In genomic region chr9:71758277-71758676, GRCh38 we compare ENCODE assay signal across 12 cellular contexts. TPM values are rescaled to one million over a fixed set of nuclear protein-coding genes. Genes with fewer than 3 reads are reported as not detected.
DNase-seq lines count a peak whose midpoint lies in the region; ATAC-seq and TF ChIP-seq lines count a peak whose summit lies in the region.
"Had no signal": no experiment of that assay in that cellular context is flagged by ENCODE, and none has a peak within 500 bp of the region (broad histone marks: within the 10 kb centered on the region; RNA-seq: fewer than 3 reads in every experiment).

No MANE protein-coding gene starts in this region.

- H3K36me3 Mint-ChIP-seq in nephron (ENCODE audit: low read depth): no peaks in the 10 kb centered on the region
- H3K36me3 Mint-ChIP-seq in activated T-cell treated with anti-CD3 and anti-CD28 coated beads, Interleukin-2, amount 50 U/mL, for 72 hours (ENCODE audit: insufficient read depth in 2 of 2): peaks cover 0 to 3% of the 10 kb centered on the region in 2 donors

- H3K27me3 ChIP-seq in hepatocyte: no peaks in the 10 kb centered on the region
- H3K27me3 ChIP-seq: esophagus muscularis mucosa had no signal

- H3K9me3 Mint-ChIP-seq in nephron: no peaks in the 10 kb centered on the region
- no peaks in the 10 kb centered on the region for H3K9me3 Mint-ChIP-seq in activated T-cell treated with anti-CD3 and anti-CD28 coated beads, Interleukin-2, amount 50 U/mL, for 72 hours

- H3K4me3 Mint-ChIP-seq in nephron: no peak overlapping the region
- H3K4me3 Mint-ChIP-seq in activated T-cell treated with anti-CD3 and anti-CD28 coated beads, Interleukin-2, amount 50 U/mL, for 72 hours: no peak overlapping the region

- no peak for TF ChIP-seq CTCF in hepatocyte (IDR thresholded peaks at IDR 0.05; ENCODE audit: poor library complexity)
- no peak for TF ChIP-seq CTCF in nephron (IDR thresholded peaks at IDR 0.05; ENCODE audit: unreplicated experiment in 3 of 3)

- DNase-seq in DMS79 (lab: John Stamatoyannopoulos, UW) (peak; percentile 29), NCI-H2029 treated with DMSO at 0.1 percent for 48 hours (lab: John Stamatoyannopoulos, UW) (peak; percentile 25), hepatocyte (ENCODE audit: low spot score) (no peak), middle frontal gyrus (ENCODE audit: extremely low spot score, low spot score) (no peak), T-helper 9 cell (no peak), pons (ENCODE audit: low spot score) (no peak)
- no peak for DNase-seq in activated T-cell treated with anti-CD3 and anti-CD28 coated beads, Interleukin-2, amount 50 U/mL, for 72 hours
- DNase-seq: activated naive CD4-positive, alpha-beta T cell treated with anti-CD3 and anti-CD28 coated beads, Interleukin-2, amount 50 U/mL, for 16 hours had no signal

- peaks cover 19% of the 10 kb centered on the region for H4K20me1 ChIP-seq in hepatocyte (ENCODE audit: insufficient read depth, poor library complexity, severe bottlenecking)

- peak overlapping the region; percentile 69 for H3K4me2 ChIP-seq in hepatocyte

- H3K36me3 ChIP-seq in hepatocyte (replicated peaks; ENCODE audit: insufficient read depth, low read depth): no peaks in the 10 kb centered on the region
- H3K36me3 ChIP-seq: esophagus muscularis mucosa had no signal

- H3K79me2 ChIP-seq in hepatocyte: peaks cover 95% of the 10 kb centered on the region

- H3K27me3 Mint-ChIP-seq in nephron (ENCODE audit: low read depth): no peaks in the 10 kb centered on the region
- H3K27me3 Mint-ChIP-seq in activated T-cell treated with anti-CD3 and anti-CD28 coated beads, Interleukin-2, amount 50 U/mL, for 72 hours (ENCODE audit: low read depth): no peaks in the 10 kb centered on the region
- H3K27me3 Mint-ChIP-seq: CD4-positive, alpha-beta memory T cell had no signal

- ATAC-seq in activated T-cell treated with anti-CD3 and anti-CD28 coated beads, Interleukin-2, amount 50 U/mL, for 72 hours (replicated peaks in 1 of 2): no peak
- ATAC-seq: Right ventricle myocardium inferior had no signal

- H3K4me1 ChIP-seq in hepatocyte (ENCODE audit: insufficient read depth): peaks cover 66% of the 10 kb centered on the region

- peak overlapping the region; percentile 79 for H3K27ac ChIP-seq in hepatocyte
- H3K27ac ChIP-seq: esophagus muscularis mucosa had no signal

- WGBS in hepatocyte (ENCODE audit: low lambda C conversion rate, missing lambda C conversion rate): 39% methylated on average over 4 of the region's 4 CpGs

- peak overlapping the region in 2 of 3 experiments; percentile 6 to 40 for H3K27ac Mint-ChIP-seq in nephron
- no peak overlapping the region for H3K27ac Mint-ChIP-seq in activated T-cell treated with anti-CD3 and anti-CD28 coated beads, Interleukin-2, amount 50 U/mL, for 72 hours

- H3K4me1 Mint-ChIP-seq in nephron: peaks cover 56% of the 10 kb centered on the region
- H3K4me1 Mint-ChIP-seq in activated T-cell treated with anti-CD3 and anti-CD28 coated beads, Interleukin-2, amount 50 U/mL, for 72 hours (ENCODE audit: low read depth): peaks cover 72% of the 10 kb centered on the region

- H3K4me3 ChIP-seq in hepatocyte: no peak overlapping the region
- H3K4me3 ChIP-seq: esophagus muscularis mucosa had no signal

- no peak overlapping the region for H2AFZ ChIP-seq in hepatocyte

- no peaks in the 10 kb centered on the region for H3K9me3 ChIP-seq in hepatocyte (ENCODE audit: low read depth)
- H3K9me3 ChIP-seq: esophagus muscularis mucosa had no signal

- H3K9me2 ChIP-seq in hepatocyte (replicated peaks; ENCODE audit: insufficient read depth): no peaks in the 10 kb centered on the region

RNA-seq across cellular contexts. Expression of gene CEMIP2, which starts 10.0 kb away (rescaled TPM):
- 94.2 and 100 TPM in 2 replicates for total RNA-seq in hepatocyte
- 45.2 and 47.9 TPM in 2 replicates for polyA plus RNA-seq in hepatocyte
- 10 to 100 TPM; 46.7 to 62.2 TPM for total RNA-seq in activated T-cell treated with anti-CD3 and anti-CD28 coated beads, Interleukin-2, amount 50 U/mL, for 72 hours

Comparison
In these comparisons a context has a peak if more than half of its experiments do, and no peak if none do; other contexts are left out.
1. DNase-seq: peak in DMS79 (single experiment) and NCI-H2029 treated with DMSO at 0.1 percent for 48 hours (single experiment); none in hepatocyte (single experiment), middle frontal gyrus (single experiment), T-helper 9 cell (single experiment), activated T-cell treated with anti-CD3 and anti-CD28 coated beads, Interleukin-2, amount 50 U/mL, for 72 hours (0 of 2) and pons (single experiment).